Comparison of ENCODE assay signal across 1 cellular context in the genomic region with DNA sequence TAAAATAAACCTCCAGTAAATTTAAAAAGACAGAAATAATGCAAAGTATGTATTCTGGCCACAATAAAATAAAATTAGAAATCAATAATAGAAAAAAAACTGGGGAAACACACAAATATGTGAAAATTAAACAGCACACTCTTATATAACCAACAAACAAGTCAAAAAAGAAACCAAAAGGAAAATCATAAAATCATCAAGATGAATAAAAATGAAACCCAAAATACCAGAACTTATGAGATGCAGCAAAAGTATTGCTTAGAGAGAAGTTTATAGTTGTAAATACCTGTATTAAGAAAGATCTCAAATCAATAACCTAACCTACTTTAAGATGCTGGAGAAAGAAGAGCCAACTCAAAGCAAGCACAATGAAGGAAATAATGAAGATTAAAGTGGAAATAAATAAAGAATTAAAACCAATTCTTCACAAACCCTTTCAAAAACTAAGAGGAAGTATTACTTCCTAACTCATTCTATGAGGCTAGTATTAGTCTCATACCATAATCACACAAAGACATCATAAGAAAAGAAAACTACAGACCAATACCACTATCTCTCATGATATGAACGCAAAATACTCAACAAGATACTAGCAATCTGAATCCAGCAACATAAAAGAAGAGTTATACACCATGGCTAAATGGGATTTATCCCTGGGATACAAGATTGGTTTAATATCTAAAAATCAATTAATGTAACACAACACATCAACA.
TF ChIP-seq lines count a peak whose summit lies in the region.

No MANE protein-coding gene starts in this region.

TF ChIP-seq in GM12891, 5 proteins besides CTCF, POLR2A, EP300 and RAD21:
- TF ChIP-seq POU2F2 (IDR thresholded peaks at IDR 0.05; ENCODE audit: low read depth, low read length), result no peak
- no peak for TF ChIP-seq SPI1 (IDR thresholded peaks at IDR 0.05; ENCODE audit: low read depth, low read length)
- TF ChIP-seq POLR2AphosphoS5 (IDR thresholded peaks at IDR 0.05; ENCODE audit: low read depth, low read length), result no peak
- no peak for TF ChIP-seq PAX5 (IDR thresholded peaks at IDR 0.05; ENCODE audit: insufficient read depth, low read length, severe bottlenecking)
- no peak for TF ChIP-seq TAF1 (IDR thresholded peaks at IDR 0.05; ENCODE audit: low read depth, low read length)
TF ChIP-seq in GM12891: peak in this region for 0.
